ENCODE assay signal across 16 cellular contexts in the genomic region with DNA sequence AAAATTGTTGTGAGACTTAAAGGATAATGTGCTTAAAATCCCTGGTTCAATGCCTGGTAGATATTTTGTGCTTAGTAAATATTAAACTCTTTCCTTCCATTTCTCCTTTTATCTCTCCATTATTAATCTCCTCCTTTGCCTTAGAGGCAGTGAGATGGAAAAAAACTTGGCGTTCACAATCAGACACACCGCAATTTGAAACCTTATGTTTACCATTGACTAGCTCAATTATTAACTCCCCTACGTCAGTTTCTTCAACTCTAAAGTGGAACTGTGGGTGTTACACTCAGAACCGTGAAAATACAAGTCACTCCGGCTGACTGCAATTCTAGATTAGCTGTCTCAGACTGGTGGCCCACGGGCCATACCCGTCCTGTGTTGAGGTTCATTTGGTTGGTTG.
"Had no signal": no experiment of that assay in that cellular context is flagged by ENCODE, and none has a peak within 500 bp of the region (broad histone marks: within the 10 kb centered on the region; RNA-seq: fewer than 3 reads in every experiment).

No MANE protein-coding gene starts in this region.

- H3K27ac ChIP-seq: breast epithelium, epithelial cell of prostate, spleen, tibial artery, vagina had no signal

- DNase-seq: activated CD4-positive, CD25-positive, alpha-beta regulatory T cell treated with anti-CD3 and anti-CD28 coated beads, Interleukin-2, amount 50 U/mL, for 72 hours; activated naive CD4-positive, alpha-beta T cell; activated naive CD8-positive, alpha-beta T cell treated with anti-CD3 and anti-CD28 coated beads, Interleukin-2, amount 10 ng/mL, durations not matched to agents 7 days and 5 days; anterior cingulate cortex; cerebellar nuclear complex; effector memory CD4-positive, alpha-beta T cell; head of caudate nucleus; mesenchymal stem cell; naive thymus-derived CD8-positive, alpha-beta T cell; spleen; T-cell; T-helper 9 cell; tibial artery had no signal

- H3K27me3 ChIP-seq: breast epithelium, spleen, tibial artery, vagina had no signal

- H3K36me3 ChIP-seq: breast epithelium, spleen, tibial artery, vagina had no signal

- H3K4me3 ChIP-seq: breast epithelium, spleen, tibial artery, vagina had no signal

- H3K4me1 ChIP-seq: breast epithelium, spleen, vagina had no signal

- H3K9me3 ChIP-seq: breast epithelium, spleen, tibial artery, vagina had no signal
